Comparison of ENCODE assay signal across 8 cellular contexts in genomic region chr19:18223860-18224524, GRCh38. TPM values are rescaled to one million over a fixed set of nuclear protein-coding genes. Genes with fewer than 3 reads are reported as not detected.
A peak's percentile ranks its signal among the peaks of the same experiment; 100 is the strongest.
DNase-seq lines count a peak whose midpoint lies in the region; ATAC-seq and TF ChIP-seq lines count a peak whose summit lies in the region.

No MANE protein-coding gene starts in this region.

- H2AFZ ChIP-seq in neuron (ENCODE audit: low read depth, low read length), result peak overlapping the region; percentile 71

- H3K36me3 Mint-ChIP-seq in activated CD4-positive, alpha-beta memory T cell treated with anti-CD3 and anti-CD28 coated beads, Interleukin-2, amount 10 ng/mL, durations not matched to agents 7 days and 5 days (ENCODE audit: low read depth), result no peaks in the 10 kb centered on the region

- POLR2A ChIA-PET in activated CD4-positive, alpha-beta memory T cell treated with anti-CD3 and anti-CD28 coated beads, Interleukin-2, amount 10 ng/mL, durations not matched to agents 7 days and 5 days (lab: Charles Lee), result interaction anchor here (0.9 to 1.4 kb wide), 6 partner anchors 19 to 194 kb away, joined by 3 read pairs; partner anchors contain the start of genes JUND, MPV17L2 and RAB3A

- peak overlapping the region; percentile 75 for H3K4me3 Mint-ChIP-seq in activated CD4-positive, alpha-beta memory T cell treated with anti-CD3 and anti-CD28 coated beads, Interleukin-2, amount 10 ng/mL, durations not matched to agents 7 days and 5 days

- peak overlapping the region; percentile 44 for H3K4me3 ChIP-seq in MG63
- H3K4me3 ChIP-seq in fibroblast of mammary gland (ENCODE audit: control insufficient read depth, low read depth, low read length), result peak overlapping the region; percentile 46
- H3K4me3 ChIP-seq in neuron (ENCODE audit: low read length), result peak overlapping the region; percentile 50

- H3K27me3 Mint-ChIP-seq in activated CD4-positive, alpha-beta memory T cell treated with anti-CD3 and anti-CD28 coated beads, Interleukin-2, amount 10 ng/mL, durations not matched to agents 7 days and 5 days, result peaks cover 47% of the 10 kb centered on the region

- H3K27me3 ChIP-seq in MG63, result no peaks in the 10 kb centered on the region; the same call in 1 of the 2 replicates
- peaks cover 36% of the 10 kb centered on the region for H3K27me3 ChIP-seq in neuron (ENCODE audit: insufficient read depth, low read length)

- peaks cover 18% of the 10 kb centered on the region for H3K4me1 Mint-ChIP-seq in activated CD4-positive, alpha-beta memory T cell treated with anti-CD3 and anti-CD28 coated beads, Interleukin-2, amount 10 ng/mL, durations not matched to agents 7 days and 5 days

- no peaks in the 10 kb centered on the region for H3K36me3 ChIP-seq in MG63
- no peaks in the 10 kb centered on the region for H3K36me3 ChIP-seq in neuron (ENCODE audit: insufficient read depth, low read length)

- peak overlapping the region; percentile 47 for H3K27ac Mint-ChIP-seq in activated CD4-positive, alpha-beta memory T cell treated with anti-CD3 and anti-CD28 coated beads, Interleukin-2, amount 10 ng/mL, durations not matched to agents 7 days and 5 days

- H3K9me3 Mint-ChIP-seq in activated CD4-positive, alpha-beta memory T cell treated with anti-CD3 and anti-CD28 coated beads, Interleukin-2, amount 10 ng/mL, durations not matched to agents 7 days and 5 days, result no peaks in the 10 kb centered on the region

- no peaks in the 10 kb centered on the region for H3K9me3 ChIP-seq in MG63
- no peaks in the 10 kb centered on the region for H3K9me3 ChIP-seq in neuron (ENCODE audit: low read length)

- DNase-seq in NCI-H2171 treated with DMSO at 0.1 percent for 48 hours (lab: John Stamatoyannopoulos, UW), result peak; percentile 39
- DNase-seq in NCI-H2171 (lab: John Stamatoyannopoulos, UW), result no peak
- peak; percentile 39 for DNase-seq in MG63
- DNase-seq in activated CD4-positive, alpha-beta memory T cell treated with anti-CD3 and anti-CD28 coated beads, Interleukin-2, amount 10 ng/mL, durations not matched to agents 7 days and 5 days, result peak; percentile 46
- DNase-seq in fibroblast of mammary gland (ENCODE audit: low read depth), result no peak

- peaks cover 10% of the 10 kb centered on the region for H3K4me1 ChIP-seq in neuron (ENCODE audit: insufficient read depth, low read length)

- CTCF ChIA-PET in activated CD4-positive, alpha-beta memory T cell treated with anti-CD3 and anti-CD28 coated beads, Interleukin-2, amount 10 ng/mL, durations not matched to agents 7 days and 5 days (lab: Charles Lee), result interaction anchor here (0.6 to 2.9 kb wide), 18 partner anchors 9 to 482 kb away, joined by 3 to 17 read pairs (median 6); partner anchors contain the start of genes LSM4, PIK3R2 and RAB3A

- no peak for TF ChIP-seq CTCF in fibroblast of mammary gland (conservative IDR thresholded peaks at IDR 0.05; ENCODE audit: control insufficient read depth, insufficient read depth, low read depth, low read length)

- no peak for ATAC-seq in GM21381 (IDR thresholded peaks at IDR 0.05; ENCODE audit: unreplicated experiment)
- no peak for ATAC-seq in GM19463 (IDR thresholded peaks at IDR 0.05; ENCODE audit: unreplicated experiment)

RNA-seq across cellular contexts. Expression of gene PDE4C, which starts 2.2 kb away (rescaled TPM):
- total RNA-seq in MG63 (2014; rRNA removed; shearing (Covaris generic); ENCODE audit: low replicate concordance), result not detected in 2 replicates
- total RNA-seq in activated CD4-positive, alpha-beta memory T cell treated with anti-CD3 and anti-CD28 coated beads, Interleukin-2, amount 10 ng/mL, durations not matched to agents 7 days and 5 days, result under 1 TPM; 0.13 to 0.18 TPM

RNA-seq across cellular contexts. Expression of gene RAB3A, which starts 20.1 kb away (rescaled TPM):
- total RNA-seq in MG63 (2014; rRNA removed; shearing (Covaris generic); ENCODE audit: low replicate concordance), result 0.99 TPM in 1 of 2 replicates, not detected in the other
- total RNA-seq in activated CD4-positive, alpha-beta memory T cell treated with anti-CD3 and anti-CD28 coated beads, Interleukin-2, amount 10 ng/mL, durations not matched to agents 7 days and 5 days, result 1 to 10 TPM; 3.7 to 5.3 TPM

RNA-seq across cellular contexts. Expression of gene MPV17L2, which starts 31.0 kb away (rescaled TPM):
- 8.2 and 29.5 TPM in 2 replicates for total RNA-seq in MG63 (2014; rRNA removed; shearing (Covaris generic); ENCODE audit: low replicate concordance)
- total RNA-seq in activated CD4-positive, alpha-beta memory T cell treated with anti-CD3 and anti-CD28 coated beads, Interleukin-2, amount 10 ng/mL, durations not matched to agents 7 days and 5 days, result 1 to 10 TPM; 6.2 to 6.3 TPM

RNA-seq across cellular contexts. Expression of gene IQCN, which starts 50.3 kb away (rescaled TPM):
- 0.03 and 0.05 TPM in 2 replicates for total RNA-seq in MG63 (2014; rRNA removed; shearing (Covaris generic); ENCODE audit: low replicate concordance)
- 1 to 10 TPM; 1.6 to 1.7 TPM for total RNA-seq in activated CD4-positive, alpha-beta memory T cell treated with anti-CD3 and anti-CD28 coated beads, Interleukin-2, amount 10 ng/mL, durations not matched to agents 7 days and 5 days

RNA-seq across cellular contexts. Expression of gene IFI30, which starts 50.4 kb away (rescaled TPM):
- total RNA-seq in MG63 (2014; rRNA removed; shearing (Covaris generic); ENCODE audit: low replicate concordance), result 1.0 TPM in 1 of 2 replicates, not detected in the other
- total RNA-seq in activated CD4-positive, alpha-beta memory T cell treated with anti-CD3 and anti-CD28 coated beads, Interleukin-2, amount 10 ng/mL, durations not matched to agents 7 days and 5 days, result 10 to 100 TPM; 48.0 to 55.6 TPM

Comparison
In these comparisons a context has a peak if more than half of its experiments do, and no peak if none do; other contexts are left out.
1. DNase-seq: peak in NCI-H2171 treated with DMSO at 0.1 percent for 48 hours (single experiment), MG63 (single experiment) and activated CD4-positive, alpha-beta memory T cell treated with anti-CD3 and anti-CD28 coated beads, Interleukin-2, amount 10 ng/mL, durations not matched to agents 7 days and 5 days (single experiment); none in NCI-H2171 (single experiment) and fibroblast of mammary gland (single experiment).
2. Peak in every context shown above with its lines, with median percentiles within 50 percentile points of each other: H3K4me3 ChIP-seq.